Comparison of ENCODE assay signal across 18 cellular contexts in genomic region chr6:155406801-155407200, GRCh38. TPM values are rescaled to one million over a fixed set of nuclear protein-coding genes. Genes with fewer than 3 reads are reported as not detected.
A peak's percentile ranks its signal among the peaks of the same experiment; 100 is the strongest.
DNase-seq lines count a peak whose midpoint lies in the region; ATAC-seq and TF ChIP-seq lines count a peak whose summit lies in the region.
"Had no signal": no experiment of that assay in that cellular context is flagged by ENCODE, and none has a peak within 500 bp of the region (broad histone marks: within the 10 kb centered on the region; RNA-seq: fewer than 3 reads in every experiment).

No MANE protein-coding gene starts in this region.

- no peak overlapping the region for H4K5ac ChIP-seq in H9 (ENCODE audit: insufficient read length, low read depth, low read length)

- H2AFZ ChIP-seq in H9 (ENCODE audit: low read length), result no peak overlapping the region

- no peaks in the 10 kb centered on the region for H3K27me3 ChIP-seq in H9 (ENCODE audit: insufficient read depth, low read length)

- H3K4me1 ChIP-seq in H9 (ENCODE audit: insufficient read depth, low read length), result no peaks in the 10 kb centered on the region
- H3K4me1 ChIP-seq: Caco-2 had no signal

- H3K9me3 ChIP-seq in H9 (ENCODE audit: control insufficient read depth, low read depth, low read length), result no peaks in the 10 kb centered on the region
- H3K9me3 ChIP-seq: Caco-2, SK-N-SH had no signal

- no peak overlapping the region for H3K9ac ChIP-seq in H9 (ENCODE audit: extremely low read depth, insufficient read length, low read length)
- H3K9ac ChIP-seq: SK-N-SH had no signal

- H3K4me3 Mint-ChIP-seq in H9 (no peak overlapping the region), endothelial cell (ENCODE audit: unreplicated experiment) (no peak overlapping the region), progenitor cell of endocrine pancreas (ENCODE audit: low read depth) (no peak overlapping the region)
- H3K4me3 Mint-ChIP-seq: B cell; CD4-positive, CD25-positive, alpha-beta regulatory T cell; T-cell had no signal

- no peak overlapping the region for H2BK12ac ChIP-seq in H9 (ENCODE audit: insufficient read length, low read depth, low read length)

- H3K4ac ChIP-seq in H9 (ENCODE audit: low read depth, low read length), result no peak overlapping the region

- H3K56ac ChIP-seq in H9 (ENCODE audit: insufficient read length, low read depth, low read length), result no peak overlapping the region

- no peak overlapping the region for H3K4me2 ChIP-seq in H9 (ENCODE audit: insufficient read depth, insufficient read length, low read length)
- H3K4me2 ChIP-seq: SK-N-SH had no signal

- no peaks in the 10 kb centered on the region for H3K79me2 ChIP-seq in H9 (ENCODE audit: insufficient read depth, low read length)

- no peak overlapping the region for H2BK15ac ChIP-seq in H9 (ENCODE audit: low read depth, low read length)

- H3K14ac ChIP-seq in H9 (ENCODE audit: insufficient read depth, low read length), result no peak overlapping the region

- TF ChIP-seq CTCF in H9 (conservative IDR thresholded peaks at IDR 0.05) (peak; percentile 42; the same call in 2 of the 3 replicates), endothelial cell (IDR thresholded peaks at IDR 0.05; ENCODE audit: unreplicated experiment) (peak; percentile 46), progenitor cell of endocrine pancreas (IDR thresholded peaks at IDR 0.05; ENCODE audit: unreplicated experiment) (peak; percentile 22)

- H4K91ac ChIP-seq in H9 (ENCODE audit: insufficient read length, low read depth, low read length), result no peak overlapping the region

- no CpG with 5 or more reads among the region's 1 CpG for WGBS in H9 (ENCODE audit: extremely low coverage, insufficient read length, low lambda C conversion rate)

- H3K23ac ChIP-seq in H9 (ENCODE audit: insufficient read length, low read depth, low read length), result no peak overlapping the region

- H3K27ac Mint-ChIP-seq in H9 (no peak overlapping the region), endothelial cell (ENCODE audit: unreplicated experiment) (no peak overlapping the region), progenitor cell of endocrine pancreas (no peak overlapping the region)
- H3K27ac Mint-ChIP-seq: B cell; CD4-positive, CD25-positive, alpha-beta regulatory T cell; T-cell had no signal

- no peak overlapping the region for H3T11ph ChIP-seq in H9 (ENCODE audit: low read length)

- H2BK20ac ChIP-seq in H9 (ENCODE audit: low read depth, low read length, poor library complexity, severe bottlenecking), result no peak overlapping the region

- no peak overlapping the region for H4K8ac ChIP-seq in H9 (replicated peaks; ENCODE audit: insufficient read length, low read depth, low read length)

- no peak for ATAC-seq in GM21786 (IDR thresholded peaks at IDR 0.05; ENCODE audit: unreplicated experiment)
- ATAC-seq: T-cell had no signal

- no peaks in the 10 kb centered on the region for H3K79me1 ChIP-seq in H9 (ENCODE audit: insufficient read depth, low read depth, low read length, poor library complexity, severe bottlenecking)

- H3K18ac ChIP-seq in H9 (ENCODE audit: insufficient read length, low read depth, low read length), result no peak overlapping the region

- no peak overlapping the region for H2AK5ac ChIP-seq in H9 (ENCODE audit: insufficient read length, low read length)

- no peaks in the 10 kb centered on the region for H3K23me2 ChIP-seq in H9 (ENCODE audit: insufficient read length, low read depth, low read length, poor library complexity, severe bottlenecking)

- no peak overlapping the region for H2BK120ac ChIP-seq in H9 (ENCODE audit: low read depth, low read length, poor library complexity, severe bottlenecking)

- DNase-seq in H9, result no peak
- DNase-seq in NAMALWA (ENCODE audit: low spot score), result peak; percentile 8
- no peak for DNase-seq in endothelial cell (ENCODE audit: low spot score)
- DNase-seq in progenitor cell of endocrine pancreas (ENCODE audit: low spot score, unreplicated experiment), result no peak
- no peak for DNase-seq in NCI-H2171 (lab: John Stamatoyannopoulos, UW)
- DNase-seq in mucosa of gallbladder (ENCODE audit: low spot score), result no peak
- DNase-seq: Caco-2; CD4-positive, CD25-positive, alpha-beta regulatory T cell; GOT3; NCI-H1417; NCI-H1930; NCI-H510A treated with DMSO at 0.1 percent for 48 hours; Right ventricle myocardium superior; SK-N-SH; T-cell had no signal

- no peak overlapping the region for H2BK5ac ChIP-seq in H9 (ENCODE audit: insufficient read length, low read length)

- H4K20me1 ChIP-seq in H9 (ENCODE audit: control insufficient read depth, insufficient read depth, insufficient read length), result peaks cover 2% of the 10 kb centered on the region

- H3K36me3 Mint-ChIP-seq in H9 (ENCODE audit: insufficient read depth in 1 of 3, low read depth in 3 of 3) (no peaks in the 10 kb centered on the region), endothelial cell (ENCODE audit: low read depth, unreplicated experiment) (no peaks in the 10 kb centered on the region), progenitor cell of endocrine pancreas (ENCODE audit: insufficient read depth) (no peaks in the 10 kb centered on the region)
- H3K36me3 Mint-ChIP-seq: CD4-positive, CD25-positive, alpha-beta regulatory T cell; T-cell had no signal

- H3K27ac ChIP-seq in H9 (ENCODE audit: insufficient read length, low read depth, low read length), result no peak overlapping the region
- H3K27ac ChIP-seq: HL-60 had no signal

- H3K4me1 Mint-ChIP-seq in H9, result 0 out of 4 replicates have a peak, but pooled peaks cover 0 to 4% of the 10 kb centered on the region in 2 experiments
- H3K4me1 Mint-ChIP-seq in endothelial cell (ENCODE audit: unreplicated experiment), result peaks cover 4% of the 10 kb centered on the region
- no peaks in the 10 kb centered on the region for H3K4me1 Mint-ChIP-seq in progenitor cell of endocrine pancreas (ENCODE audit: low read depth)
- H3K4me1 Mint-ChIP-seq: CD4-positive, CD25-positive, alpha-beta regulatory T cell; T-cell had no signal

- H3K27me3 Mint-ChIP-seq in H9 (ENCODE audit: low read depth) (no peaks in the 10 kb centered on the region; the same call in 1 of the 2 replicates), endothelial cell (ENCODE audit: unreplicated experiment) (peaks cover 1% of the 10 kb centered on the region), progenitor cell of endocrine pancreas (no peaks in the 10 kb centered on the region)
- H3K27me3 Mint-ChIP-seq: B cell; CD4-positive, CD25-positive, alpha-beta regulatory T cell; T-cell had no signal

- H3K9me3 Mint-ChIP-seq in H9, result no peaks in the 10 kb centered on the region
- H3K9me3 Mint-ChIP-seq in endothelial cell (ENCODE audit: unreplicated experiment), result no peaks in the 10 kb centered on the region
- no peaks in the 10 kb centered on the region for H3K9me3 Mint-ChIP-seq in progenitor cell of endocrine pancreas (ENCODE audit: low read depth)
- H3K9me3 Mint-ChIP-seq: CD4-positive, CD25-positive, alpha-beta regulatory T cell; T-cell had no signal

RNA-seq across cellular contexts. Expression of gene NOX3, which starts 48.8 kb away (rescaled TPM):
- total RNA-seq in H9 (2021) (not detected in 2 replicates), endothelial cell (ENCODE audit: unreplicated experiment) (not detected), progenitor cell of endocrine pancreas (not detected in 2 replicates), mucosa of gallbladder (not detected)
- total RNA-seq: B cell; Caco-2; CD4-positive, CD25-positive, alpha-beta regulatory T cell; Right ventricle myocardium superior; T-cell had no signal
